ENCODE assay signal across 5 cellular contexts in the genomic region with DNA sequence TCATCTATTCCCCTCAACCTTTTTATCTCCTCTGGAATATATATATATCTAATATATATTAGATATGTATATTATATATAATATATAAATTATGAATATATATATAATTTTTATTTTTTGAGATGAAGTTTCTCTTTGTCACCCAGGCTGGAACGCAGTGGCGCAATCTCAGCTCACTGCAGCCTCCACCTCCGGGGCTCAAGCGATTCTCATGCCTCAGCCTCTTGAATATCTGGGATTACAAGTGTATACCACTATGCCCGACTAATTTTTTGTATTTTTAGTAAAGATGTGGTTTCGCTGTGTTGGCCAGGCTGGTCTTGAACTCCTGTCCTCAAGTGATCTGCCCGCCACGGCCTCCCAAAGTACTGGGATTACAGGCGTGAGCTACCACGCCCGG.
"Had no signal": no experiment of that assay in that cellular context is flagged by ENCODE, and none has a peak within 500 bp of the region (broad histone marks: within the 10 kb centered on the region; RNA-seq: fewer than 3 reads in every experiment).

No MANE protein-coding gene starts in this region.

- DNase-seq: HCEC 1CT, IMR-90 had no signal

- H3K27ac Mint-ChIP-seq: GM23338 had no signal

- H3K9me3 Mint-ChIP-seq: GM23338, H9 had no signal

- ATAC-seq: GM23338, K562 had no signal

- H3K4me3 Mint-ChIP-seq: GM23338, H9 had no signal
